ENCODE assay signal across 7 cellular contexts in the genomic region with DNA sequence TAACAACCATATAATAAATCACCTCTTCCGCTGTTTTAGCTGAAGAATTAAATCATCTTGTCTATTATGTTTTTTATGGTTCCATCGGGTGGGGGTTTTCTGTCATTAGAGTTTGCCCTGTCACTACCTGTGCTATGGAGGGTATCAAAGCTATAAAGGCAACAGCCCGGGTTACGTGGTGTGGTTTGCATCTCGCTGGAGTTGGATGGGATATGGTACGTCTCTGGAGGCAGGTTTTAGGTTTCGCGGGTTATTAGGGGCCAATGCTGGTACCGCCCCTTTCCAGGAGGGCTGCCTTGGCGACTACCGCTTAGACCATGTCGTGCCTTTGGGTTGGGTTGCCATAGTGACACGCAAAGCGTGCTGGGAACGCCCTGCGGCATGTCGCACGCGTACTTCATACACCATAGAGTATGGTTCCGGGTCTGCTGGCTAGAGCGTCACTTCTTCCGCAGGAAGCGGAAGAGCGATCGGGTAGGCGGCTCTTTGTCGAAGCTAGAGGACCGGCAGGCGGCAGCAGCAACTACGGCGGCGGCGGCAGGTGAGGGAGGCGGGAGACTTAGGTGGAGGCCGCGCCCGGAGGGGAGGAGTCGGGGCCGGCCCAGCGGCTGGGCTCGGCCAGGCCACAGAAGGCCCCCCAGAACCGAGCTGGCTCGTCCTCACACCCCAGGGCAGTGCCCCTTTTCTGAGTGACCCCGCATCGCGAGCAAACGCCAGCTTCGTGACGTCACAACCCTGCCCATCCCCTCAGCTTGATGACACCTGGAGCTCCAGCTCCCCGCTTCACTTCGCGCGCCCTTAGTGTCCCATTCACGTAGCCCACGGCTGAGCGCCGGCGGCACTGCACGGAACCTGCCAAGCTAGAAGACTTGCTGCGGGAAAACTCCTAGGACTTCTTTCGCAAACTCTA.
A peak's percentile ranks its signal among the peaks of the same experiment; 100 is the strongest.
DNase-seq lines count a peak whose midpoint lies in the region; ATAC-seq and TF ChIP-seq lines count a peak whose summit lies in the region.

A gene with protein sequence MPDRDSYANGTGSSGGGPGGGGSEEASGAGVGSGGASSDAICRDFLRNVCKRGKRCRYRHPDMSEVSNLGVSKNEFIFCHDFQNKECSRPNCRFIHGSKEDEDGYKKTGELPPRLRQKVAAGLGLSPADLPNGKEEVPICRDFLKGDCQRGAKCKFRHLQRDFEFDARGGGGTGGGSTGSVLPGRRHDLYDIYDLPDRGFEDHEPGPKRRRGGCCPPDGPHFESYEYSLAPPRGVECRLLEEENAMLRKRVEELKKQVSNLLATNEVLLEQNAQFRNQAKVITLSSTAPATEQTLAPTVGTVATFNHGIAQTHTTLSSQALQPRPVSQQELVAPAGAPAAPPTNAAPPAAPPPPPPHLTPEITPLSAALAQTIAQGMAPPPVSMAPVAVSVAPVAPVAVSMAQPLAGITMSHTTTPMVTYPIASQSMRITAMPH (plus strand): TSS at position 489 of the 910 bp plus-strand sequence. CDS start 2,297 bp downstream, outside the sequence.

- TF ChIP-seq CTCF in retinal pigment epithelial cell (conservative IDR thresholded peaks at IDR 0.05; ENCODE audit: low read depth, low read length) = peak; percentile 49

- ATAC-seq in GM18505 (IDR thresholded peaks at IDR 0.05; ENCODE audit: unreplicated experiment) (peak; percentile 72), HG02973 (IDR thresholded peaks at IDR 0.05; ENCODE audit: unreplicated experiment) (peak; percentile 72)

- DNase-seq in NCI-H1930 (lab: John Stamatoyannopoulos, UW) (peak; percentile 98), T-helper 9 cell (peak; percentile 88), astrocyte of the hippocampus (ENCODE audit: low read depth, low spot score) (peak; percentile 100), hypothalamus (lab: John Stamatoyannopoulos, UW) (peak; percentile 58 to 98 (median 93)), retinal pigment epithelial cell (ENCODE audit: low read depth) (peak; percentile 98)

- TF ChIP-seq POLR2A in GM18505 (IDR thresholded peaks at IDR 0.05; ENCODE audit: borderline replicate concordance, extremely low read depth, insufficient read depth, insufficient read length) = peak; percentile 98

- H3K4me3 ChIP-seq in retinal pigment epithelial cell (ENCODE audit: low read length) = peak within 1 kb of the TSS; percentile 96

Comparison
In these comparisons a context has a peak if more than half of its experiments do, and no peak if none do; other contexts are left out.
1. Peak in every context shown above with its lines: DNase-seq, ATAC-seq and H3K4me3 ChIP-seq.